ENCODE assay signal across 9 cellular contexts in genomic region chr2:234257859-234258561, GRCh38.
A peak's percentile ranks its signal among the peaks of the same experiment; 100 is the strongest.
DNase-seq lines count a peak whose midpoint lies in the region; ATAC-seq and TF ChIP-seq lines count a peak whose summit lies in the region.
"Had no signal": no experiment of that assay in that cellular context is flagged by ENCODE, and none has a peak within 500 bp of the region (broad histone marks: within the 10 kb centered on the region; RNA-seq: fewer than 3 reads in every experiment).

No MANE protein-coding gene starts in this region.

- H3K79me2 ChIP-seq in HCT116 (ENCODE audit: insufficient read depth, low read length) = no peaks in the 10 kb centered on the region
- no peaks in the 10 kb centered on the region for H3K79me2 ChIP-seq in trophoblast cell (ENCODE audit: control insufficient read depth, insufficient read depth, low read length, poor library complexity)

- ATAC-seq in HCT116 = peak; percentile 98
- ATAC-seq in HG02798 (IDR thresholded peaks at IDR 0.05; ENCODE audit: poor library complexity, unreplicated experiment) = no peak

- H3K4ac ChIP-seq in trophoblast cell (ENCODE audit: low read depth, low read length) = no peak overlapping the region

- no peaks in the 10 kb centered on the region for H3K9me2 ChIP-seq in HCT116 (ENCODE audit: insufficient read depth)

- H3K18ac ChIP-seq in trophoblast cell (ENCODE audit: low read length) = no peak overlapping the region

- no peak overlapping the region for H4K8ac ChIP-seq in trophoblast cell (ENCODE audit: low read depth, low read length)

- H4K91ac ChIP-seq in trophoblast cell (ENCODE audit: low read depth, low read length) = no peak overlapping the region

- H3K79me1 ChIP-seq in trophoblast cell (ENCODE audit: low read length) = no peaks in the 10 kb centered on the region

- no peak overlapping the region for H3K14ac ChIP-seq in trophoblast cell (ENCODE audit: low read length)

- H2BK120ac ChIP-seq in trophoblast cell (ENCODE audit: insufficient read depth, low read length, poor library complexity) = no peak overlapping the region

- H3K4me1 ChIP-seq in HCT116 (ENCODE audit: control insufficient read depth in 1 of 2, insufficient read depth in 2 of 2, low read length in 2 of 2) (peaks cover 12 to 58% of the 10 kb centered on the region in 2 experiments), trophoblast cell (ENCODE audit: control insufficient read depth in 1 of 2, insufficient read depth in 2 of 2, low read length in 2 of 2) (peaks cover 9% of the 10 kb centered on the region in 2 experiments)
- H3K4me1 ChIP-seq: tibial nerve had no signal

- H3K36me3 ChIP-seq in HCT116 (ENCODE audit: control insufficient read depth in 1 of 2, insufficient read depth in 2 of 2, low read length in 2 of 2) (no peaks in the 10 kb centered on the region), trophoblast cell (ENCODE audit: control insufficient read depth in 1 of 2, insufficient read depth in 2 of 2, low read length in 2 of 2) (no peaks in the 10 kb centered on the region)
- H3K36me3 ChIP-seq: tibial nerve had no signal

- H2AFZ ChIP-seq in HCT116 (ENCODE audit: low read depth, low read length, poor library complexity, severe bottlenecking) (peak overlapping the region; percentile 50), trophoblast cell (ENCODE audit: insufficient read depth, low read length, poor library complexity) (no peak overlapping the region)

- H3K23ac ChIP-seq in trophoblast cell (ENCODE audit: low read length) = no peak overlapping the region

- RAD21 ChIA-PET in HCT116 (lab: Charles Lee; ENCODE audit: low non-redundant PET in 1 of 2, low total read pairs in 2 of 2, uncharacterized antibody in 2 of 2, unreplicated experiment in 2 of 2) = no interaction called here

- intact Hi-C loops in HCT116 (cut with micrococcal nuclease) = loop anchor here (1.0 kb wide), 2 partner anchors 123 to 282 kb away; no protein-coding TSS in a partner anchor

- H2AK5ac ChIP-seq in trophoblast cell (ENCODE audit: low read length) = no peak overlapping the region

- no peak for TF ChIP-seq POLR2A in HCT116 (IDR thresholded peaks at IDR 0.05; ENCODE audit: borderline replicate concordance, extremely low read depth, insufficient read depth, insufficient read length)

- POLR2A ChIA-PET in HCT116 (lab: Charles Lee) = no interaction called here

- H3K4me3 ChIP-seq in AG10803 (ENCODE audit: low read length) = no peak overlapping the region
- H3K4me3 ChIP-seq in HCT116 (replicated peaks in 1 of 2; ENCODE audit: low read depth in 1 of 2, low read length in 2 of 2) = peak overlapping the region; percentile 3 to 25; a peak in 1 of 4 replicates
- no peak overlapping the region for H3K4me3 ChIP-seq in fibroblast of pulmonary artery (replicated peaks; ENCODE audit: low read depth, low read length)
- no peak overlapping the region for H3K4me3 ChIP-seq in trophoblast cell (ENCODE audit: low read depth, low read length)
- H3K4me3 ChIP-seq: tibial nerve had no signal

- WGBS in trophoblast cell (ENCODE audit: extremely low coverage, insufficient coverage, insufficient read length) = no CpG with 5 or more reads among the region's 10 CpGs

- H3K4me2 ChIP-seq in HCT116 (ENCODE audit: low read length) (peak overlapping the region; percentile 65), trophoblast cell (ENCODE audit: low read length) (peak overlapping the region; percentile 14)

- peak; percentile 80 for TF ChIP-seq RAD21 in HCT116 (IDR thresholded peaks at IDR 0.05; ENCODE audit: low read depth)

- peak overlapping the region; percentile 56 for H3K9ac ChIP-seq in HCT116 (ENCODE audit: low read length)
- no peak overlapping the region for H3K9ac ChIP-seq in trophoblast cell (ENCODE audit: low read length)

- no peaks in the 10 kb centered on the region for H3K27me3 ChIP-seq in HCT116 (ENCODE audit: insufficient read depth, low read length)
- H3K27me3 ChIP-seq in trophoblast cell (ENCODE audit: insufficient read depth, low read length) = no peaks in the 10 kb centered on the region
- H3K27me3 ChIP-seq: tibial nerve had no signal

- TF ChIP-seq CTCF in AG10803 (conservative IDR thresholded peaks at IDR 0.05; ENCODE audit: low read length) (peak; percentile 79), HCT116 (IDR thresholded peaks at IDR 0.05 in 2 of 3, conservative IDR thresholded peaks at IDR 0.05 in 1 of 3; ENCODE audit: borderline replicate concordance in 1 of 3, insufficient read depth in 1 of 3, low read depth in 2 of 3, low read length in 2 of 3) (peak; percentile 59 to 77 (median 76); a peak in 5 of 6 replicates), fibroblast of pulmonary artery (IDR thresholded peaks at IDR 0.05; ENCODE audit: low read length, missing control alignments) (peak; percentile 85)

- CTCF ChIA-PET in HCT116 (lab: Charles Lee) = interaction anchor here (0.7 to 1.7 kb wide), 5 partner anchors 11 to 40 kb away, joined by 3 to 7 read pairs (median 3); no protein-coding TSS in a partner anchor

- no peaks in the 10 kb centered on the region for H4K20me1 ChIP-seq in HCT116 (ENCODE audit: insufficient read depth)

- H3K9me3 ChIP-seq in HCT116 (ENCODE audit: control insufficient read depth in 1 of 2, insufficient read depth in 1 of 2, low read depth in 1 of 2, low read length in 2 of 2) = peaks cover 0 to 6% of the 10 kb centered on the region in 2 experiments; a peak in 1 of 4 replicates
- no peaks in the 10 kb centered on the region for H3K9me3 ChIP-seq in trophoblast cell (ENCODE audit: insufficient read depth, low read depth, low read length)
- H3K9me3 ChIP-seq: tibial nerve had no signal

- DNase-seq in AG10803 (ENCODE audit: low read depth) = peak; percentile 98
- peak; percentile 92 for DNase-seq in HCT116 (ENCODE audit: low read depth, low spot score)
- DNase-seq in SW480 (ENCODE audit: low spot score) = peak; percentile 93
- DNase-seq in fibroblast of pulmonary artery (ENCODE audit: low read depth) = peak; percentile 96
- DNase-seq in trophoblast cell = peak; percentile 87 to 88
- DNase-seq in central memory CD4-positive, alpha-beta T cell = no peak
- DNase-seq in cortex of kidney (lab: John Stamatoyannopoulos, UW) = no peak

- peak overlapping the region; percentile 15 for H2BK5ac ChIP-seq in trophoblast cell (ENCODE audit: low read depth, low read length, poor library complexity)

- no TSS peak for BruUV-seq in HCT116 (replicated peaks; lab: Mats Ljungman, UMichigan)

- H2BK12ac ChIP-seq in trophoblast cell (ENCODE audit: low read length) = peak overlapping the region; percentile 56

- H3K27ac ChIP-seq in HCT116 (ENCODE audit: low read depth, low read length) (peak overlapping the region; percentile 45), trophoblast cell (ENCODE audit: low read depth, low read length) (peak overlapping the region; percentile 23)
- H3K27ac ChIP-seq: tibial nerve had no signal

- H4K12ac ChIP-seq in trophoblast cell (ENCODE audit: low read depth, low read length) = no peak overlapping the region

TF ChIP-seq in HCT116, 20 proteins besides CTCF, POLR2A, EP300 and RAD21 (continues in another document):
- TF ChIP-seq FOSL1 (IDR thresholded peaks at IDR 0.05; ENCODE audit: low read depth) = peak; percentile 96
- TF ChIP-seq EGR1 (IDR thresholded peaks at IDR 0.05; ENCODE audit: low read depth) = peak; percentile 51; the same call in 1 of the 2 replicates
- no peak; the same call in 1 of the 2 replicates for TF ChIP-seq ATF3 (IDR thresholded peaks at IDR 0.05)
- no peak for TF ChIP-seq EZH2phosphoT487 (IDR thresholded peaks at IDR 0.05; ENCODE audit: borderline replicate concordance)
- no peak for TF ChIP-seq REST (IDR thresholded peaks at IDR 0.05; ENCODE audit: low read depth)
- peak; percentile 17 for TF ChIP-seq TCF7L2 (IDR thresholded peaks at IDR 0.05; ENCODE audit: borderline replicate concordance, extremely low read depth, insufficient read depth, insufficient read length)
- TF ChIP-seq YY1 (IDR thresholded peaks at IDR 0.05; ENCODE audit: extremely low read depth, insufficient replicate concordance, low read depth, low read length) = peak; percentile 69
- TF ChIP-seq ZNF274 (IDR thresholded peaks at IDR 0.05; ENCODE audit: low read depth, low read length) = no peak
- TF ChIP-seq MAX (IDR thresholded peaks at IDR 0.05) = peak; percentile 99
- TF ChIP-seq POLR2AphosphoS5 (IDR thresholded peaks at IDR 0.05; ENCODE audit: low read depth, low read length) = peak; percentile 58
- peak; percentile 94 for TF ChIP-seq JUND (IDR thresholded peaks at IDR 0.05)
- no peak for TF ChIP-seq ELF1 (IDR thresholded peaks at IDR 0.05; ENCODE audit: borderline replicate concordance, low read depth)
- TF ChIP-seq CBX3 (IDR thresholded peaks at IDR 0.05; ENCODE audit: low read depth) = peak; percentile 99
- TF ChIP-seq EZH2 (IDR thresholded peaks at IDR 0.05) = no peak

Comparison
In these comparisons a context has a peak if more than half of its experiments do, and no peak if none do; other contexts are left out.
1. DNase-seq: peak in AG10803 (single experiment), HCT116 (single experiment), SW480 (single experiment), fibroblast of pulmonary artery (single experiment) and trophoblast cell (2 of 2); none in central memory CD4-positive, alpha-beta T cell (single experiment) and cortex of kidney (single experiment).
2. H3K4me3 ChIP-seq: peak in HCT116 (2 of 2); none in AG10803 (single experiment), fibroblast of pulmonary artery (single experiment) and trophoblast cell (single experiment).
3. Peak in every context shown above with its lines, with median percentiles within 50 percentile points of each other: CTCF ChIP-seq.